In the genomic region with DNA sequence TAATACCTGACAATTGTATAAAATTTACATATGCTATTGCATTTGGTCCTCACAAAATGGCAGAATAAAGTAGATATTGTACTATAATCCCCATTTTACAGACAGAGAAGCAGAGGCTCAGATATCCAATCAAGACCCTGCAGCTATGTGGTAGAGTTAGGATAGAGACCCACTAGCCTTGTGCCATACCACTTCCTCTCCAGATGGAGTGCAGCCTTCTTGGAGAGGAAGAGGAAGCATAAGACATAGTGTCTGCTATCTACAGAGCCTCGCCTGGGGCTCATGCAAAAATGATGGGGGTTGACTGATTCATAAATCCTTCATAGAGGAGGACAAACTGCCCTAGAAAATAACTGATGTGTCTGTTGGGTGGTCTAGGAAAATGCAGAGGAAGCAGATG, we compare ENCODE assay signal across 20 cellular contexts.
A peak's percentile ranks its signal among the peaks of the same experiment; 100 is the strongest.
DNase-seq lines count a peak whose midpoint lies in the region; ATAC-seq and TF ChIP-seq lines count a peak whose summit lies in the region.
"Had no signal": no experiment of that assay in that cellular context is flagged by ENCODE, and none has a peak within 500 bp of the region (broad histone marks: within the 10 kb centered on the region; RNA-seq: fewer than 3 reads in every experiment).

No MANE protein-coding gene starts in this region.

- DNase-seq in Jurkat, Clone E6-1 (ENCODE audit: low read depth, low spot score): peak; percentile 17
- DNase-seq in MV-4-11 (lab: John Stamatoyannopoulos, UW) (peak; percentile 46), esophagus muscularis mucosa (ENCODE audit: extremely low spot score) (no peak), uterus (no peak)
- DNase-seq in stimulated activated CD4-positive, alpha-beta T cell treated with anti-CD3 and anti-CD28 coated beads, Interleukin-4, amount 100 ng/mL, for 24 hours: no peak
- DNase-seq: ACHN; CD4-positive, alpha-beta T cell; COR-L47; DMS79; NCI-H1092 treated with DMSO at 0.1 percent for 48 hours; NCI-H1436 treated with DMSO at 0.1 percent for 48 hours; NCI-H1930; OCI-M1; SJCRH30; SW 1271 had no signal

- TF ChIP-seq POLR2A in esophagus muscularis mucosa (IDR thresholded peaks at IDR 0.05; ENCODE audit: low read depth): no peak
- no peak for TF ChIP-seq POLR2A in uterus (IDR thresholded peaks at IDR 0.05)

- TF ChIP-seq EP300 in esophagus muscularis mucosa (IDR thresholded peaks at IDR 0.05): no peak

- H3K27me3 ChIP-seq in esophagus muscularis mucosa (no peaks in the 10 kb centered on the region), uterus (no peaks in the 10 kb centered on the region)
- H3K27me3 ChIP-seq: BLaER1 had no signal

- 86% methylated on average over 1 of the region's 1 CpG for WGBS in esophagus muscularis mucosa

- H3K4me3 ChIP-seq in Jurkat, Clone E6-1 (ENCODE audit: low read length): no peak overlapping the region
- H3K4me3 ChIP-seq in esophagus muscularis mucosa (no peak overlapping the region), uterus (no peak overlapping the region)
- H3K4me3 ChIP-seq: BLaER1, GM23338, HAP-1, SJCRH30 had no signal

- H3K36me3 ChIP-seq in esophagus muscularis mucosa (no peaks in the 10 kb centered on the region), uterus (no peaks in the 10 kb centered on the region)
- H3K36me3 ChIP-seq: BLaER1, HAP-1, SJCRH30 had no signal

- peaks cover 0 to 63% (median 55%) of the 10 kb centered on the region in 4 donors for H3K4me1 ChIP-seq in esophagus muscularis mucosa
- H3K4me1 ChIP-seq in uterus: peaks cover 5 to 11% of the 10 kb centered on the region in 2 donors
- H3K4me1 ChIP-seq: BLaER1, HAP-1, SJCRH30 had no signal

- TF ChIP-seq CTCF in esophagus muscularis mucosa (IDR thresholded peaks at IDR 0.05): no peak
- no peak for TF ChIP-seq CTCF in uterus (IDR thresholded peaks at IDR 0.05)

- no peaks in the 10 kb centered on the region for H3K9me3 ChIP-seq in esophagus muscularis mucosa
- H3K9me3 ChIP-seq in uterus: no peaks in the 10 kb centered on the region
- H3K9me3 ChIP-seq: BLaER1, HAP-1, SJCRH30 had no signal

- H3K27ac ChIP-seq in esophagus muscularis mucosa (replicated peaks in 1 of 4): peak overlapping the region in 3 of 4 donors; percentile 58 to 90 (median 87)
- peak overlapping the region; percentile 28 to 94 for H3K27ac ChIP-seq in uterus
- H3K27ac ChIP-seq: BLaER1, SJCRH30 had no signal

- no peak for ATAC-seq in HG03159 (IDR thresholded peaks at IDR 0.05; ENCODE audit: unreplicated experiment)
- ATAC-seq in GM21447 (IDR thresholded peaks at IDR 0.05; ENCODE audit: unreplicated experiment): no peak
- ATAC-seq: GM23338 had no signal

- intact Hi-C loops in esophagus muscularis mucosa (cut with DNase I) (no loop called here), uterus (cut with DNase I; ENCODE audit: low total_unique reads) (no loop called here)

Comparison
In these comparisons a context has a peak if more than half of its experiments do, and no peak if none do; other contexts are left out.
1. DNase-seq: peak in Jurkat, Clone E6-1 (single experiment) and MV-4-11 (single experiment); none in esophagus muscularis mucosa (single experiment), uterus (0 of 2) and stimulated activated CD4-positive, alpha-beta T cell treated with anti-CD3 and anti-CD28 coated beads, Interleukin-4, amount 100 ng/mL, for 24 hours (single experiment).